ENCODE assay signal across 12 cellular contexts in genomic region chr2:38523728-38524437, GRCh38.
DNase-seq lines count a peak whose midpoint lies in the region; ATAC-seq, FAIRE-seq and TF ChIP-seq lines count a peak whose summit lies in the region.
"Had no signal": no experiment of that assay in that cellular context is flagged by ENCODE, and none has a peak within 500 bp of the region (broad histone marks: within the 10 kb centered on the region; RNA-seq: fewer than 3 reads in every experiment).

No MANE protein-coding gene starts in this region.

- H3K4me1 ChIP-seq in neuronal stem cell (ENCODE audit: control insufficient read depth in 2 of 2, insufficient read depth in 1 of 2, low read depth in 1 of 2, low read length in 2 of 2) = peaks cover 0 to 10% of the 10 kb centered on the region in 2 donors

- H2BK15ac ChIP-seq in neuronal stem cell (ENCODE audit: low read length) = no peak overlapping the region

- in situ Hi-C loops in brain microvascular endothelial cell (cut with HindIII; ENCODE audit: low pct_ligation_motif_present, low sequenced_read_pairs) = no loop called here

- intact Hi-C loops in activated T-helper 1 cell treated with anti-CD3 and anti-CD28 coated beads, Interleukin-12 subunit alpha, Interleukin-12 subunit beta, Interleukin-2, Interleukin-4 antibody, amounts not matched to agents 30 ng/mL and 10 ng/mL and 1 ng/mL, durations not matched to agents 14 hours and 24 hours and 36 hours (cut with micrococcal nuclease) = no loop called here

- H4K91ac ChIP-seq in neuronal stem cell (ENCODE audit: low read depth, low read length, poor library complexity) = no peak overlapping the region

- H3K14ac ChIP-seq in neuronal stem cell (ENCODE audit: low read length) = no peak overlapping the region

- H3K9me3 Mint-ChIP-seq in nephron progenitor cell = no peaks in the 10 kb centered on the region
- H3K9me3 Mint-ChIP-seq in activated T-helper 1 cell treated with anti-CD3 and anti-CD28 coated beads, Interleukin-12 subunit alpha, Interleukin-12 subunit beta, Interleukin-2, Interleukin-4 antibody, amounts not matched to agents 30 ng/mL and 10 ng/mL and 1 ng/mL, durations not matched to agents 14 hours and 24 hours and 36 hours = no peaks in the 10 kb centered on the region
- H3K9me3 Mint-ChIP-seq: activated naive CD4-positive, alpha-beta T cell treated with anti-CD3 and anti-CD28 coated beads, Interleukin-2, amount 10 ng/mL, durations not matched to agents 7 days and 5 days; CD8-positive, alpha-beta T cell had no signal

- no peaks in the 10 kb centered on the region for H3K36me3 Mint-ChIP-seq in nephron progenitor cell (ENCODE audit: low read depth)
- H3K36me3 Mint-ChIP-seq in activated T-helper 1 cell treated with anti-CD3 and anti-CD28 coated beads, Interleukin-12 subunit alpha, Interleukin-12 subunit beta, Interleukin-2, Interleukin-4 antibody, amounts not matched to agents 30 ng/mL and 10 ng/mL and 1 ng/mL, durations not matched to agents 14 hours and 24 hours and 36 hours (ENCODE audit: low read depth) = no peaks in the 10 kb centered on the region
- H3K36me3 Mint-ChIP-seq: activated naive CD4-positive, alpha-beta T cell treated with anti-CD3 and anti-CD28 coated beads, Interleukin-2, amount 10 ng/mL, durations not matched to agents 7 days and 5 days; CD8-positive, alpha-beta T cell had no signal

- no peak for ATAC-seq in GM18909 (IDR thresholded peaks at IDR 0.05; ENCODE audit: poor library complexity, unreplicated experiment)
- ATAC-seq: CD8-positive, alpha-beta T cell had no signal

- no peaks in the 10 kb centered on the region for H3K79me1 ChIP-seq in neuronal stem cell (ENCODE audit: low read depth, low read length)

- H3K27ac ChIP-seq in brain microvascular endothelial cell = no peak overlapping the region
- H3K27ac ChIP-seq in neuronal stem cell (replicated peaks; ENCODE audit: low read length) = no peak overlapping the region

- H3K27me3 ChIP-seq in brain microvascular endothelial cell (replicated peaks) (no peaks in the 10 kb centered on the region), neuronal stem cell (ENCODE audit: control insufficient read depth in 3 of 3, insufficient read depth in 3 of 3, low read depth in 1 of 3, low read length in 3 of 3) (peaks cover 0 to 56% (median 0%) of the 10 kb centered on the region in 3 experiments)

- H3K27ac Mint-ChIP-seq in nephron progenitor cell = peak overlapping the region; percentile 76
- no peak overlapping the region for H3K27ac Mint-ChIP-seq in activated T-helper 1 cell treated with anti-CD3 and anti-CD28 coated beads, Interleukin-12 subunit alpha, Interleukin-12 subunit beta, Interleukin-2, Interleukin-4 antibody, amounts not matched to agents 30 ng/mL and 10 ng/mL and 1 ng/mL, durations not matched to agents 14 hours and 24 hours and 36 hours
- H3K27ac Mint-ChIP-seq: activated naive CD4-positive, alpha-beta T cell treated with anti-CD3 and anti-CD28 coated beads, Interleukin-2, amount 10 ng/mL, durations not matched to agents 7 days and 5 days; CD8-positive, alpha-beta T cell had no signal

- H2AFZ ChIP-seq in neuronal stem cell (ENCODE audit: low read length) = no peak overlapping the region

- H3K9ac ChIP-seq in neuronal stem cell (ENCODE audit: low read depth, low read length, poor library complexity) = no peak overlapping the region

- TF ChIP-seq CTCF in D721Med (IDR thresholded peaks at IDR 0.05; ENCODE audit: insufficient read depth, missing control alignments) (peak; percentile 15), brain microvascular endothelial cell (IDR thresholded peaks at IDR 0.05; ENCODE audit: low read depth, low read length, missing control alignments) (peak; percentile 44), nephron progenitor cell (IDR thresholded peaks at IDR 0.05) (peak; percentile 19)

- H3K9me3 ChIP-seq in neuronal stem cell (replicated peaks in 1 of 2; ENCODE audit: control insufficient read depth in 2 of 2, insufficient read depth in 1 of 2, low read depth in 1 of 2, low read length in 2 of 2) = no peaks in the 10 kb centered on the region

- peaks cover 65% of the 10 kb centered on the region for H3K4me1 Mint-ChIP-seq in nephron progenitor cell
- peaks cover 8% of the 10 kb centered on the region for H3K4me1 Mint-ChIP-seq in activated T-helper 1 cell treated with anti-CD3 and anti-CD28 coated beads, Interleukin-12 subunit alpha, Interleukin-12 subunit beta, Interleukin-2, Interleukin-4 antibody, amounts not matched to agents 30 ng/mL and 10 ng/mL and 1 ng/mL, durations not matched to agents 14 hours and 24 hours and 36 hours (ENCODE audit: low read depth)

- no peak overlapping the region for H2BK5ac ChIP-seq in neuronal stem cell (ENCODE audit: low read length)

- FAIRE-seq in D721Med (lab: Jason Lieb, UNC) = no peak

- WGBS in neuronal stem cell (ENCODE audit: extremely low coverage in 2 of 2, insufficient read length in 2 of 2, insufficient replicate concordance in 1 of 2), 2 donors = no CpG with 5 or more reads among the region's 11 CpGs

- no peak overlapping the region for H3K4me2 ChIP-seq in neuronal stem cell (ENCODE audit: insufficient read depth, low read length, poor library complexity, severe bottlenecking)

- H3K4ac ChIP-seq in neuronal stem cell (ENCODE audit: low read length) = no peak overlapping the region

- DNase-seq in D721Med (ENCODE audit: insufficient read length, low spot score) (no peak), Kasumi-1 (lab: John Stamatoyannopoulos, UW) (peak; percentile 5 to 10), brain microvascular endothelial cell (no peak), nephron progenitor cell (no peak), NCI-H1105 treated with DMSO at 0.1 percent for 48 hours (lab: John Stamatoyannopoulos, UW) (no peak), neuronal stem cell (ENCODE audit: low spot score) (no peak)
- DNase-seq in activated T-helper 1 cell treated with anti-CD3 and anti-CD28 coated beads, Interleukin-12 subunit alpha, Interleukin-12 subunit beta, Interleukin-2, Interleukin-4 antibody, amounts not matched to agents 30 ng/mL and 10 ng/mL and 1 ng/mL, durations not matched to agents 14 hours and 24 hours and 36 hours (ENCODE audit: low spot score) = no peak
- DNase-seq: activated CD8-positive, alpha-beta memory T cell treated with anti-CD3 and anti-CD28 coated beads for 24 hours; activated naive CD4-positive, alpha-beta T cell treated with anti-CD3 and anti-CD28 coated beads, Interleukin-2, amount 10 ng/mL, durations not matched to agents 7 days and 5 days; CD8-positive, alpha-beta T cell; RPMI8226 had no signal

- H4K8ac ChIP-seq in neuronal stem cell (ENCODE audit: low read depth, low read length) = no peak overlapping the region

- H3K4me3 Mint-ChIP-seq in nephron progenitor cell = peak overlapping the region; percentile 32
- H3K4me3 Mint-ChIP-seq in activated T-helper 1 cell treated with anti-CD3 and anti-CD28 coated beads, Interleukin-12 subunit alpha, Interleukin-12 subunit beta, Interleukin-2, Interleukin-4 antibody, amounts not matched to agents 30 ng/mL and 10 ng/mL and 1 ng/mL, durations not matched to agents 14 hours and 24 hours and 36 hours = no peak overlapping the region
- H3K4me3 Mint-ChIP-seq: activated naive CD4-positive, alpha-beta T cell treated with anti-CD3 and anti-CD28 coated beads, Interleukin-2, amount 10 ng/mL, durations not matched to agents 7 days and 5 days; CD8-positive, alpha-beta T cell had no signal

- no peak overlapping the region for H2BK12ac ChIP-seq in neuronal stem cell (ENCODE audit: low read length)

- H2AK5ac ChIP-seq in neuronal stem cell (ENCODE audit: low read depth, low read length) = no peak overlapping the region

- H3K23ac ChIP-seq in neuronal stem cell (ENCODE audit: low read depth, low read length, poor library complexity) = no peak overlapping the region

- peaks cover 14% of the 10 kb centered on the region for H3K27me3 Mint-ChIP-seq in nephron progenitor cell (ENCODE audit: low read depth, poor library complexity)
- peaks cover 40% of the 10 kb centered on the region for H3K27me3 Mint-ChIP-seq in activated T-helper 1 cell treated with anti-CD3 and anti-CD28 coated beads, Interleukin-12 subunit alpha, Interleukin-12 subunit beta, Interleukin-2, Interleukin-4 antibody, amounts not matched to agents 30 ng/mL and 10 ng/mL and 1 ng/mL, durations not matched to agents 14 hours and 24 hours and 36 hours (ENCODE audit: insufficient read depth)

- H3K4me3 ChIP-seq in brain microvascular endothelial cell (ENCODE audit: low read depth, low read length) (no peak overlapping the region), neuronal stem cell (ENCODE audit: low read length in 2 of 2) (no peak overlapping the region)

- H3K36me3 ChIP-seq in brain microvascular endothelial cell (replicated peaks) = no peaks in the 10 kb centered on the region
- no peaks in the 10 kb centered on the region for H3K36me3 ChIP-seq in neuronal stem cell (replicated peaks in 1 of 2; ENCODE audit: control insufficient read depth in 2 of 2, insufficient read depth in 2 of 2, low read length in 2 of 2)

- H2BK120ac ChIP-seq in neuronal stem cell (ENCODE audit: low read depth, low read length) = no peak overlapping the region

- H3K18ac ChIP-seq in neuronal stem cell (ENCODE audit: low read length) = no peak overlapping the region

Comparison
In these comparisons a context has a peak if more than half of its experiments do, and no peak if none do; other contexts are left out.
1. DNase-seq: peak in Kasumi-1 (2 of 2); none in D721Med (single experiment), brain microvascular endothelial cell (single experiment), nephron progenitor cell (single experiment), activated T-helper 1 cell treated with anti-CD3 and anti-CD28 coated beads, Interleukin-12 subunit alpha, Interleukin-12 subunit beta, Interleukin-2, Interleukin-4 antibody, amounts not matched to agents 30 ng/mL and 10 ng/mL and 1 ng/mL, durations not matched to agents 14 hours and 24 hours and 36 hours (single experiment), NCI-H1105 treated with DMSO at 0.1 percent for 48 hours (single experiment) and neuronal stem cell (single experiment).
2. Peak in every context shown above with its lines, with median percentiles within 50 percentile points of each other: CTCF ChIP-seq.